8 cellular contexts compared by ENCODE assay signal in the genomic region with DNA sequence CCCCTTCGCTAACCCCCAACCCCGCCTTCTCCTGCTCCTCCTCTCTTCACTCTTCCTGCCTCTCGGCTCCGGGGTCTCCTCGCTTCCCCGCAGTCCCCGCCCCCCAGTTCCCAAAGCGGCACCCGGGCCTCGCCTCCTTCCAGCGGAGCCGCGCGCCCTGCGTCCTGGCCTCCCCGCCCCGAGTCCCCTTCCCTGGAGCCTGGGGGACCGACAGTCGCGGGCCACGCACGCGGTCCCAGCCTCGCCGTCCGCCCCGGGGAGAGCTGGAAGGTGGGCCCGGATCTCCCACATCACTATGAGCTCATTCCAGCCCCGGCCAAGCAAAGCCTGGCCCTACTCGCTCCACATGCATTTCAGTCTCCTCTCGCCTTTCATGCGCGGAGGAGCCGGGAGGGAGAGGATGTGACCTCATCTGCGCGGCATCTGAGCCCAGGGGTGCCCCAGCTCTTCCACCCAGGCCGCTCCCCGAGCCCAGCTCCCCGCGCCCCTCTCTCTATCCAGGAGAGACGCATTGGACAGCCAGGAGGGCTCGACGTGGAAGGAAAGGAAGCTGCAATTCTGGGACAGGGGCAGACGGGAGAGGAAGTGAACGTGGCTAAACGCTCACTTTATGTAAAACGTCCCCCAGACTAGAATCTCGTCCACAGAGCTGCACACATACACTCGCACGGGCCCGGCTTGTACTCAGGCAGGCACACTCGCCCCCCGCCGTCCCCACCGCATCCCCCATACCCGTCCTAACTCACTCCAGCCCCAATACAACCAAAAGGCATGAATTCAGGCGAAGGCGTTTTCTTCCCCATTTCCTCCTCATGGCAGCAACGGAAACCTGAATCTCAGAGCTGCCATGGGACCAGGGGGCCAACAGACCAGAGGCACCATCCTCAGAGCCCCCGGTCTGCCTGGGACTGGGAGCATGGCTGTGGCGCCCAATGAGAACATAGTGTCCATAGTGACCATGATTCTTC.
DNase-seq lines count a peak whose midpoint lies in the region; ATAC-seq and TF ChIP-seq lines count a peak whose summit lies in the region.

No MANE protein-coding gene starts in this region.

- H3K79me2 ChIP-seq in Loucy (ENCODE audit: insufficient read depth, low read length): no peaks in the 10 kb centered on the region

- peak overlapping the region; percentile 74 for H3K4me3 Mint-ChIP-seq in progenitor cell of endocrine pancreas (ENCODE audit: low read depth)

- DNase-seq in NOMO-1 treated with DMSO at 0.1 percent for 48 hours (lab: John Stamatoyannopoulos, UW; ENCODE audit: unreplicated experiment) (peak; percentile 26), NOMO-1 (lab: John Stamatoyannopoulos, UW; ENCODE audit: unreplicated experiment in 2 of 2) (no peak), Right ventricle myocardium superior (peak; percentile 67), progenitor cell of endocrine pancreas (ENCODE audit: low spot score, unreplicated experiment) (peak; percentile 63), NCI-H1436 treated with DMSO at 0.1 percent for 48 hours (lab: John Stamatoyannopoulos, UW) (no peak), COR-L47 (lab: John Stamatoyannopoulos, UW) (no peak)
- DNase-seq in activated naive CD4-positive, alpha-beta T cell treated with Interleukin-2 at 50 U/mL for 16 hours: peak; percentile 62

- ATAC-seq in Right ventricle myocardium superior (ENCODE audit: poor library complexity): peak; percentile 88

- H3F3A ChIP-seq in Loucy (ENCODE audit: low read depth): no peaks in the 10 kb centered on the region

- H3K36me3 Mint-ChIP-seq in progenitor cell of endocrine pancreas (ENCODE audit: insufficient read depth): no peaks in the 10 kb centered on the region

- no peaks in the 10 kb centered on the region for H3K9me2 ChIP-seq in Loucy (replicated peaks; ENCODE audit: low read depth, low read length)

- H3K27me3 Mint-ChIP-seq in progenitor cell of endocrine pancreas: peaks cover 35% of the 10 kb centered on the region

- peak overlapping the region; percentile 35 for H3K4me3 ChIP-seq in Loucy (ENCODE audit: low read length, poor library complexity, severe bottlenecking)

- H3K36me3 ChIP-seq in Loucy (ENCODE audit: insufficient read depth, low read length): no peaks in the 10 kb centered on the region

- no peaks in the 10 kb centered on the region for H4K20me1 ChIP-seq in Loucy (ENCODE audit: insufficient read depth, low read length, poor library complexity, severe bottlenecking)

- intact Hi-C loops in Right ventricle myocardium superior (cut with DNase I): no loop called here

- TF ChIP-seq CTCF in Loucy (conservative IDR thresholded peaks at IDR 0.05; ENCODE audit: low read length) (no peak), progenitor cell of endocrine pancreas (IDR thresholded peaks at IDR 0.05; ENCODE audit: unreplicated experiment) (no peak)

- peaks cover 8% of the 10 kb centered on the region for H3K9me3 Mint-ChIP-seq in progenitor cell of endocrine pancreas (ENCODE audit: low read depth)

- peaks cover 24% of the 10 kb centered on the region for H3K4me1 Mint-ChIP-seq in progenitor cell of endocrine pancreas (ENCODE audit: low read depth)

- H3K9ac ChIP-seq in Loucy (ENCODE audit: low read depth, low read length, poor library complexity, severe bottlenecking): no peak overlapping the region

- no peaks in the 10 kb centered on the region for H3K9me3 ChIP-seq in Loucy (ENCODE audit: insufficient read depth, low read depth, low read length)

- H2AFZ ChIP-seq in Loucy (ENCODE audit: low read length): peak overlapping the region; percentile 69; the same call in 1 of the 2 replicates

- H3K4me1 ChIP-seq in Loucy (ENCODE audit: insufficient read depth, low read length, poor library complexity, severe bottlenecking): no peaks in the 10 kb centered on the region

- peak overlapping the region; percentile 91 for H3K27ac Mint-ChIP-seq in progenitor cell of endocrine pancreas

- no peaks in the 10 kb centered on the region for H3K27me3 ChIP-seq in Loucy (ENCODE audit: insufficient read depth, low read length, poor library complexity, severe bottlenecking)

- H3K4me2 ChIP-seq in Loucy (ENCODE audit: low read depth, low read length, poor library complexity, severe bottlenecking): no peak overlapping the region

Comparison
In these comparisons a context has a peak if more than half of its experiments do, and no peak if none do; other contexts are left out.
1. DNase-seq: peak in NOMO-1 treated with DMSO at 0.1 percent for 48 hours (single experiment), activated naive CD4-positive, alpha-beta T cell treated with Interleukin-2 at 50 U/mL for 16 hours (single experiment), Right ventricle myocardium superior (single experiment) and progenitor cell of endocrine pancreas (single experiment); none in NOMO-1 (0 of 2), NCI-H1436 treated with DMSO at 0.1 percent for 48 hours (single experiment) and COR-L47 (single experiment).